In genomic region chr22:42340695-42341383, GRCh38 we compare ENCODE assay signal across 1 cellular context.
TF ChIP-seq lines count a peak whose summit lies in the region.

No MANE protein-coding gene starts in this region.

TF ChIP-seq in GM23338, 12 proteins besides CTCF, POLR2A, EP300 and RAD21 (continued from another document):
- TF ChIP-seq ZNF462 (CRISPR knock-in tag; IDR thresholded peaks at IDR 0.05) (no peak), EZH2 (IDR thresholded peaks at IDR 0.05; ENCODE audit: low read depth, unreplicated experiment) (no peak), ZNF114 (CRISPR knock-in tag; IDR thresholded peaks at IDR 0.05) (no peak)
